In genomic region chr1:184881941-184882648, GRCh38 we compare ENCODE assay signal across 8 cellular contexts.
DNase-seq lines count a peak whose midpoint lies in the region; ATAC-seq, FAIRE-seq and TF ChIP-seq lines count a peak whose summit lies in the region.

No MANE protein-coding gene starts in this region.

- H3K4me3 Mint-ChIP-seq in activated T-helper 2 cell treated with anti-CD3 and anti-CD28 coated beads, Interferon-gamma antibody, Interleukin-2, Interleukin-4, amounts not matched to agents 10 μg/mL and 5 μg/mL and 100 μg/mL, durations not matched to agents 14 hours and 24 hours and 36 hours (ENCODE audit: low read depth): peak overlapping the region; percentile 1

- ATAC-seq in GM18511 (IDR thresholded peaks at IDR 0.05; ENCODE audit: unreplicated experiment) (peak; percentile 60), HG02610 (IDR thresholded peaks at IDR 0.05; ENCODE audit: unreplicated experiment) (peak; percentile 62)

- H3K27ac Mint-ChIP-seq in activated T-helper 2 cell treated with anti-CD3 and anti-CD28 coated beads, Interferon-gamma antibody, Interleukin-2, Interleukin-4, amounts not matched to agents 10 μg/mL and 5 μg/mL and 100 μg/mL, durations not matched to agents 14 hours and 24 hours and 36 hours: peak overlapping the region; percentile 90

- intact Hi-C loops in activated T-helper 2 cell treated with anti-CD3 and anti-CD28 coated beads, Interferon-gamma antibody, Interleukin-2, Interleukin-4, amounts not matched to agents 10 μg/mL and 5 μg/mL and 100 μg/mL, durations not matched to agents 14 hours and 24 hours and 36 hours (cut with micrococcal nuclease): loop anchor here (1.0 to 5.0 kb wide), 9 partner anchors 8 to 721 kb away; partner anchors contain the start of genes EDEM3 and IVNS1ABP

- FAIRE-seq in H54 (lab: Jason Lieb, UNC): no peak

- no peak overlapping the region for H3K4me3 ChIP-seq in muscle layer of duodenum (ENCODE audit: low read depth in 1 of 2, low read length in 2 of 2)

- no peaks in the 10 kb centered on the region for H3K9me3 Mint-ChIP-seq in activated T-helper 2 cell treated with anti-CD3 and anti-CD28 coated beads, Interferon-gamma antibody, Interleukin-2, Interleukin-4, amounts not matched to agents 10 μg/mL and 5 μg/mL and 100 μg/mL, durations not matched to agents 14 hours and 24 hours and 36 hours

- H3K27ac ChIP-seq in muscle layer of duodenum (ENCODE audit: low read length): peak overlapping the region; percentile 42

- H3K27me3 Mint-ChIP-seq in activated T-helper 2 cell treated with anti-CD3 and anti-CD28 coated beads, Interferon-gamma antibody, Interleukin-2, Interleukin-4, amounts not matched to agents 10 μg/mL and 5 μg/mL and 100 μg/mL, durations not matched to agents 14 hours and 24 hours and 36 hours (ENCODE audit: low read depth): peaks cover 6% of the 10 kb centered on the region

- peaks cover 6 to 31% of the 10 kb centered on the region in 2 donors for H3K4me1 ChIP-seq in muscle layer of duodenum (ENCODE audit: control insufficient read depth in 1 of 2, insufficient read depth in 2 of 2, low read length in 2 of 2)

- no peak for DNase-seq in activated T-helper 2 cell treated with anti-CD3 and anti-CD28 coated beads, Interferon-gamma antibody, Interleukin-2, Interleukin-4, amounts not matched to agents 10 μg/mL and 5 μg/mL and 100 μg/mL, durations not matched to agents 14 hours and 24 hours and 36 hours (ENCODE audit: low spot score)
- DNase-seq in mesenteric fat pad (ENCODE audit: low spot score) (no peak), H54 (ENCODE audit: insufficient read length, low spot score) (no peak), SHP77 treated with DMSO at 0.1 percent for 48 hours (lab: John Stamatoyannopoulos, UW) (no peak), NCI-H510A treated with DMSO at 0.1 percent for 48 hours (lab: John Stamatoyannopoulos, UW) (no peak)

- H3K36me3 ChIP-seq in muscle layer of duodenum (ENCODE audit: control insufficient read depth in 1 of 2, insufficient read depth in 2 of 2, low read length in 2 of 2): no peaks in the 10 kb centered on the region

- H3K36me3 Mint-ChIP-seq in activated T-helper 2 cell treated with anti-CD3 and anti-CD28 coated beads, Interferon-gamma antibody, Interleukin-2, Interleukin-4, amounts not matched to agents 10 μg/mL and 5 μg/mL and 100 μg/mL, durations not matched to agents 14 hours and 24 hours and 36 hours (ENCODE audit: low read depth): peaks cover 42% of the 10 kb centered on the region

- no peaks in the 10 kb centered on the region for H3K9me3 ChIP-seq in muscle layer of duodenum (ENCODE audit: control insufficient read depth in 1 of 2, low read length in 2 of 2)

- H3K27me3 ChIP-seq in muscle layer of duodenum (ENCODE audit: low read depth, low read length): no peaks in the 10 kb centered on the region

- H3K4me1 Mint-ChIP-seq in activated T-helper 2 cell treated with anti-CD3 and anti-CD28 coated beads, Interferon-gamma antibody, Interleukin-2, Interleukin-4, amounts not matched to agents 10 μg/mL and 5 μg/mL and 100 μg/mL, durations not matched to agents 14 hours and 24 hours and 36 hours (ENCODE audit: low read depth): peaks cover 31% of the 10 kb centered on the region

- TF ChIP-seq POLR2A in H54 (IDR thresholded peaks at IDR 0.05; ENCODE audit: low read depth, low read length): no peak
